Comparison of ENCODE assay signal across 9 cellular contexts in the genomic region with DNA sequence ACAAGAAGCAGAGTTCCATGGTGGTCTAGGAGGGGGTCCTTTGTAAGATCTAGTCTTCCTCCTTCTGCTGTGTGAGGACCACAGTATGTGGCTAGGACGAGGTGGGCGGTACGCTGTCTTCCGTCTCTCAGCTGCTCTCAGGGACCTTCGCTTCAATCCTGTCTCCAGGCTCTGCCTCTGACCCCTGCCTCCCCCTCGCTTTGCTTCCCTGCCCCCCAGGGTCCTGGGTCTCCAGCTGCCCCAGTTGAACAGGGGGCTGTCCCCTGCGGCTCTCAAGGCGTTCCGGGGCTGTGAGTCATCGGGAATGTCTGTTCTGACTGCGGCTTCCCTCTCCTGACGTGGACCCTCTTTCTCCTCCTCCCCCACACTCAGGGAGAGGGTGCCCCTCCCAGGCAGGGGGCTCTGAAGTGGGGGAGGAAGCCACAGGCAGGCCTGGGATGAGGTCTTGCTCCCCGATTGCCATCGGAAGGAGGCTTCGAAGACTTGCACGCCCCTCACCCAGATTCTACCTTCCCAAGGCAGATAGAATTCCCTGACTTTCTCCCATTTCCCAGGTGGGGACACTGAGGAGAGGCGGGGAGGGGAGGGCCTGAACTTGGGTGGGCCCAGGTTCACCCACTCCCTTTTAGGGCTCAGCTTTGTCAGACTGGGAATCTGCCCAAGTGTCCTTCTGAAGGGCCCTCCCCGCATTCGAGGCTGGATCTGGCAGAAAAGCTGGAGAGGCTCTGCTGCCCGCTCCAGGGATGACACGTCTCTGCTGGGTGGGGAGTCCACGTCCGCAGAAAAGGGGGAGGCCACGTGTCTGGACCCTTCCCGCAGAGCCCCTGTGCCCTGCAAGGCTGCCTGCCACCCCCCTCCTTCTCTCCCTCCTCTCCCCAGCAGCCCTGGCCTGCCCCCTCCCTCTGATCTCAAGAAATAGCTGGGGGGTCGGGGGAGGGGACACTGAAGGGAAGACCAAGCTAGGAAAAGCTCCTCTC. TPM values are rescaled to one million over a fixed set of nuclear protein-coding genes. Genes with fewer than 3 reads are reported as not detected.
A peak's percentile ranks its signal among the peaks of the same experiment; 100 is the strongest.
DNase-seq lines count a peak whose midpoint lies in the region; ATAC-seq and TF ChIP-seq lines count a peak whose summit lies in the region.
"Had no signal": no experiment of that assay in that cellular context is flagged by ENCODE, and none has a peak within 500 bp of the region (broad histone marks: within the 10 kb centered on the region; RNA-seq: fewer than 3 reads in every experiment).

No MANE protein-coding gene starts in this region.

- CTCF ChIA-PET in IMR-90 (lab: Yijun Ruan, JAX) = interaction anchor here (0.7 to 1.9 kb wide), 6 partner anchors 10 to 116 kb away, joined by 3 to 6 read pairs (median 4); no protein-coding TSS in a partner anchor

- H3K9me1 ChIP-seq in IMR-90 (ENCODE audit: insufficient read depth, low read length) = peaks cover 44% of the 10 kb centered on the region

- peak overlapping the region; percentile 98 for H2BK20ac ChIP-seq in IMR-90 (ENCODE audit: low read depth, low read length)

- WGBS in IMR-90 (ENCODE audit: extremely low coverage in 2 of 2, insufficient read length in 1 of 2), 2 experiments = no CpG with 5 or more reads among the region's 26 CpGs
- WGBS in ectodermal cell, 2 experiments = 18 to 22% methylated on average over 25 to 26 of the region's 26 CpGs

- H4K20me1 ChIP-seq in IMR-90 (ENCODE audit: insufficient read depth, low read length) = no peaks in the 10 kb centered on the region

- H3K56ac ChIP-seq in IMR-90 (ENCODE audit: extremely low read depth, insufficient read depth, low read length) = peak overlapping the region; percentile 99

- H3K36me3 ChIP-seq in IMR-90 (ENCODE audit: control insufficient read depth, insufficient read depth, low read length) (no peaks in the 10 kb centered on the region), ectodermal cell (ENCODE audit: control insufficient read depth, insufficient read depth, low read length) (no peaks in the 10 kb centered on the region)

- POLR2A ChIA-PET in IMR-90 (lab: Charles Lee; ENCODE audit: unreplicated experiment) = interaction anchor here (0.5 to 5.7 kb wide), 12 partner anchors 9 to 106 kb away, joined by 3 to 159 read pairs (median 4); a partner anchor contains a TSS

- DNase-seq in A172 (ENCODE audit: low spot score) (peak; percentile 98), IMR-90 (peak; percentile 99), mucosa of gallbladder (ENCODE audit: low spot score) (peak; percentile 69), DMS53 (lab: John Stamatoyannopoulos, UW) (no peak)
- DNase-seq in activated CD4-positive, alpha-beta T cell treated with anti-CD3 and anti-CD28 coated beads, Interleukin-2, amount 50 U/mL, for 1 hour = no peak
- DNase-seq: DND-41 had no signal

- H3K4ac ChIP-seq in IMR-90 (ENCODE audit: low read depth, low read length) = peak overlapping the region; percentile 100

- H4K8ac ChIP-seq in IMR-90 (ENCODE audit: low read depth in 2 of 2, low read length in 2 of 2) = peak overlapping the region; percentile 93 to 99

- peak overlapping the region; percentile 100 for H4K91ac ChIP-seq in IMR-90 (ENCODE audit: insufficient read depth, low read depth, low read length)

- dilution Hi-C loops in IMR-90 (cut with HindIII; ENCODE audit: low sequenced_read_pairs, unreplicated experiment) = no loop called here

- peak overlapping the region; percentile 97 for H4K5ac ChIP-seq in IMR-90 (ENCODE audit: low read depth, low read length)

- BruUV-seq in IMR-90 (replicated peaks; lab: Mats Ljungman, UMichigan) = no TSS peak

- H3K9ac ChIP-seq in IMR-90 (ENCODE audit: low read depth, low read length) = peak overlapping the region; percentile 94

- peak overlapping the region; percentile 100 for H2AK9ac ChIP-seq in IMR-90 (replicated peaks; ENCODE audit: low read depth, low read length, poor library complexity)

- H2BK5ac ChIP-seq in IMR-90 (ENCODE audit: low read depth, low read length, poor library complexity, severe bottlenecking) = peak overlapping the region; percentile 99

- peak overlapping the region; percentile 99 for H2BK120ac ChIP-seq in IMR-90 (ENCODE audit: low read depth, low read length)

- no peak for TF ChIP-seq CTCF in IMR-90 (conservative IDR thresholded peaks at IDR 0.05; ENCODE audit: low read depth, low read length)

- no peaks in the 10 kb centered on the region for H3K27me3 ChIP-seq in IMR-90 (ENCODE audit: control insufficient read depth, insufficient read depth, low read length)
- peaks cover 3% of the 10 kb centered on the region for H3K27me3 ChIP-seq in ectodermal cell (ENCODE audit: control insufficient read depth, insufficient read depth, low read length, poor library complexity, severe bottlenecking)

- H3K4me3 ChIP-seq in IMR-90 (ENCODE audit: insufficient read depth, low read depth, low read length) (peak overlapping the region; percentile 14), ectodermal cell (ENCODE audit: insufficient read depth, low read depth, low read length) (no peak overlapping the region)

- peak overlapping the region; percentile 100 for H2AK5ac ChIP-seq in IMR-90 (ENCODE audit: low read depth, low read length)

- H3K23ac ChIP-seq in IMR-90 (ENCODE audit: low read depth, low read length) = peak overlapping the region; percentile 100

- ATAC-seq in IMR-90 (ENCODE audit: low read depth) (peak; percentile 61), HG03095 (IDR thresholded peaks at IDR 0.05; ENCODE audit: unreplicated experiment) (no peak), GM18858 (IDR thresholded peaks at IDR 0.05; ENCODE audit: unreplicated experiment) (no peak)

- peak overlapping the region; percentile 95 for H3K27ac ChIP-seq in IMR-90 (ENCODE audit: insufficient read depth, low read length)
- peak overlapping the region; percentile 67 for H3K27ac ChIP-seq in ectodermal cell (ENCODE audit: insufficient read depth, low read depth, low read length, poor library complexity, severe bottlenecking)

- in situ Hi-C loops in IMR-90 (cut with MboI; ENCODE audit: low sequenced_read_pairs) = no loop called here

- H3K4me1 ChIP-seq in IMR-90 (ENCODE audit: control insufficient read depth, insufficient read depth, low read length) (peaks cover 65% of the 10 kb centered on the region), ectodermal cell (ENCODE audit: control insufficient read depth, insufficient read depth, low read length) (peaks cover 50% of the 10 kb centered on the region)

- peak; percentile 39 for TF ChIP-seq RAD21 in IMR-90 (IDR thresholded peaks at IDR 0.05; ENCODE audit: low read length)

- intact Hi-C loops in IMR-90 (cut with micrococcal nuclease) = loop anchor here (1.0 kb wide), 2 partner anchors 8 to 10 kb away; no protein-coding TSS in a partner anchor

- peaks cover 23 to 80% of the 10 kb centered on the region in 2 experiments for H3K79me1 ChIP-seq in IMR-90 (ENCODE audit: low read depth in 1 of 2, low read length in 2 of 2)

- peak overlapping the region; percentile 58 for H2AFZ ChIP-seq in IMR-90 (replicated peaks; ENCODE audit: low read length, poor library complexity)

- H3K9me3 ChIP-seq in IMR-90 (ENCODE audit: control insufficient read depth, insufficient read depth, low read length) (no peaks in the 10 kb centered on the region), ectodermal cell (ENCODE audit: control insufficient read depth, low read length) (no peaks in the 10 kb centered on the region)

- H3K4me2 ChIP-seq in IMR-90 (ENCODE audit: low read depth, low read length) = peak overlapping the region; percentile 74

- peak overlapping the region; percentile 99 for H2BK15ac ChIP-seq in IMR-90 (ENCODE audit: low read depth, low read length)

- H3K14ac ChIP-seq in IMR-90 (replicated peaks; ENCODE audit: low read depth, low read length) = peak overlapping the region; percentile 100

- peak; percentile 89 for TF ChIP-seq POLR2A in IMR-90 (IDR thresholded peaks at IDR 0.05; ENCODE audit: low read depth, low read length)

- H3K18ac ChIP-seq in IMR-90 (ENCODE audit: low read depth, low read length) = peak overlapping the region; percentile 97

TF ChIP-seq in IMR-90, 13 proteins besides CTCF, POLR2A, EP300 and RAD21 (continues in another document):
- TF ChIP-seq SMC3 (IDR thresholded peaks at IDR 0.05; ENCODE audit: low read depth, low read length) = peak; percentile 24
- peak; percentile 87; the same call in 1 of the 2 replicates for TF ChIP-seq CHD1 (IDR thresholded peaks at IDR 0.05; ENCODE audit: low read depth, low read length)
- peak; percentile 97 for TF ChIP-seq FOS (IDR thresholded peaks at IDR 0.05; ENCODE audit: low read depth, low read length)
- TF ChIP-seq RCOR1 (IDR thresholded peaks at IDR 0.05; ENCODE audit: insufficient replicate concordance, low read length) = peak; percentile 90
- TF ChIP-seq RFX5 (IDR thresholded peaks at IDR 0.05; ENCODE audit: low read depth, low read length) = no peak
- TF ChIP-seq, protein P1, sequence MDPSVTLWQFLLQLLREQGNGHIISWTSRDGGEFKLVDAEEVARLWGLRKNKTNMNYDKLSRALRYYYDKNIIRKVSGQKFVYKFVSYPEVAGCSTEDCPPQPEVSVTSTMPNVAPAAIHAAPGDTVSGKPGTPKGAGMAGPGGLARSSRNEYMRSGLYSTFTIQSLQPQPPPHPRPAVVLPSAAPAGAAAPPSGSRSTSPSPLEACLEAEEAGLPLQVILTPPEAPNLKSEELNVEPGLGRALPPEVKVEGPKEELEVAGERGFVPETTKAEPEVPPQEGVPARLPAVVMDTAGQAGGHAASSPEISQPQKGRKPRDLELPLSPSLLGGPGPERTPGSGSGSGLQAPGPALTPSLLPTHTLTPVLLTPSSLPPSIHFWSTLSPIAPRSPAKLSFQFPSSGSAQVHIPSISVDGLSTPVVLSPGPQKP (IDR thresholded peaks at IDR 0.05; ENCODE audit: borderline replicate concordance, low read depth, low read length) = no peak
- TF ChIP-seq MAZ (IDR thresholded peaks at IDR 0.05; ENCODE audit: borderline replicate concordance, low read depth, low read length) = peak; percentile 100

RNA-seq across cellular contexts. Expression of a gene that starts 9.1 kb away (rescaled TPM):
- total RNA-seq in A172 (2014; rRNA removed; shearing (Covaris generic)) = 6.2 and 15.7 TPM in 2 replicates
- 1,825 and 2,180 TPM in 2 replicates for total RNA-seq in IMR-90 (2012; rRNA removed)
- 4,117 and 4,350 TPM in 2 replicates for polyA plus RNA-seq in IMR-90 (2012; rRNA removed)
- 6,648 and 7,973 TPM in 2 replicates for polyA plus RNA-seq in IMR-90 (2012; cell fraction: cytosol; rRNA removed)
- 7,018 and 18,611 TPM in 2 replicates for polyA plus RNA-seq in IMR-90 (2012; cell fraction: nucleus; rRNA removed; ENCODE audit: low replicate concordance)
- polyA plus RNA-seq in ectodermal cell (2013, experiment 1 of 4) = 46.3 TPM
- 42.2 TPM for polyA plus RNA-seq in ectodermal cell (2013, experiment 2 of 4)
- 41.0 TPM for polyA plus RNA-seq in ectodermal cell (2013, experiment 3 of 4)
- 45.8 TPM for polyA plus RNA-seq in ectodermal cell (2013, experiment 4 of 4)
- 421 TPM for total RNA-seq in mucosa of gallbladder

RNA-seq across cellular contexts. Expression of a gene that starts 44.7 kb away (rescaled TPM):
- 0.22 and 9.3 TPM in 2 replicates for total RNA-seq in A172 (2014; rRNA removed; shearing (Covaris generic))
- total RNA-seq in IMR-90 (2012; rRNA removed) (not detected in 2 replicates), mucosa of gallbladder (23.5 TPM)
- 0.19 and 0.55 TPM in 2 replicates for polyA plus RNA-seq in IMR-90 (2012; rRNA removed)
- polyA plus RNA-seq in IMR-90 (2012; cell fraction: cytosol; rRNA removed) = 0.36 and 0.43 TPM in 2 replicates
- polyA plus RNA-seq in IMR-90 (2012; cell fraction: nucleus; rRNA removed; ENCODE audit: low replicate concordance) = 0.34 TPM in 1 of 2 replicates, not detected in the other
- not detected for polyA plus RNA-seq in ectodermal cell (2013, experiment 1 of 4)
- 1.8 TPM for polyA plus RNA-seq in ectodermal cell (2013, experiment 2 of 4)
- 0.96 TPM for polyA plus RNA-seq in ectodermal cell (2013, experiment 3 of 4)
- 1.3 TPM for polyA plus RNA-seq in ectodermal cell (2013, experiment 4 of 4)

Comparison
In these comparisons a context has a peak if more than half of its experiments do, and no peak if none do; other contexts are left out.
1. DNase-seq: peak in A172 (single experiment), IMR-90 (single experiment) and mucosa of gallbladder (single experiment); none in DMS53 (single experiment) and activated CD4-positive, alpha-beta T cell treated with anti-CD3 and anti-CD28 coated beads, Interleukin-2, amount 50 U/mL, for 1 hour (single experiment).
2. RNA of a gene that starts 9.1 kb away (total RNA-seq): 1,825 to 2,180 TPM in IMR-90 and 421 TPM in mucosa of gallbladder (single experiment); 6.2 to 15.7 TPM in A172; every median in the first group is over 10 times any median in the second.